In genomic region chr16:50204426-50205108, GRCh38 we compare ENCODE assay signal across 2 cellular contexts.
TF ChIP-seq lines count a peak whose summit lies in the region.

No MANE protein-coding gene starts in this region.

TF ChIP-seq in SK-N-SH, 30 proteins besides CTCF, POLR2A, EP300 and RAD21 (continued from another document):
- no peak for TF ChIP-seq USF2 (IDR thresholded peaks at IDR 0.05; ENCODE audit: borderline replicate concordance, low read depth, low read length)
- no peak for TF ChIP-seq REST (IDR thresholded peaks at IDR 0.05; ENCODE audit: low read depth, low read length)
- no peak for TF ChIP-seq JUND (IDR thresholded peaks at IDR 0.05)
- TF ChIP-seq MAX (IDR thresholded peaks at IDR 0.05; ENCODE audit: low read depth): no peak
- TF ChIP-seq NFIC (IDR thresholded peaks at IDR 0.05; ENCODE audit: borderline replicate concordance): no peak
- no peak for TF ChIP-seq PBX3 (IDR thresholded peaks at IDR 0.05)
- TF ChIP-seq FOXM1 (IDR thresholded peaks at IDR 0.05; ENCODE audit: low read depth): no peak
- no peak for TF ChIP-seq IRF3 (IDR thresholded peaks at IDR 0.05; ENCODE audit: low read depth, low read length)
- TF ChIP-seq RCOR1 (IDR thresholded peaks at IDR 0.05; ENCODE audit: low read length): no peak
- TF ChIP-seq ELF1 (IDR thresholded peaks at IDR 0.05): no peak
- TF ChIP-seq FOSL2 (IDR thresholded peaks at IDR 0.05; ENCODE audit: borderline replicate concordance, low read depth): no peak
- no peak for TF ChIP-seq NRF1 (IDR thresholded peaks at IDR 0.05; ENCODE audit: low read depth, low read length)
- no peak for TF ChIP-seq TAF1 (IDR thresholded peaks at IDR 0.05; ENCODE audit: borderline replicate concordance, low read depth, low read length)
- TF ChIP-seq ZBTB33 (IDR thresholded peaks at IDR 0.05; ENCODE audit: borderline replicate concordance, low read depth): no peak
- TF ChIP-seq FOXJ3 (CRISPR knock-in tag; IDR thresholded peaks at IDR 0.05): no peak
- no peak for TF ChIP-seq TCF12 (IDR thresholded peaks at IDR 0.05)
- no peak for TF ChIP-seq CHD2 (IDR thresholded peaks at IDR 0.05; ENCODE audit: low read length, partially characterized antibody)

TF ChIP-seq in SK-N-SH treated with all-trans-retinoic acid at 6 μM for 48 hours, 23 proteins besides CTCF, POLR2A, EP300 and RAD21 (continued from another document):
- no peak for TF ChIP-seq ARNTL (CRISPR knock-in tag; IDR thresholded peaks at IDR 0.05; ENCODE audit: borderline replicate concordance, low read depth)
